ENCODE assay signal across 8 cellular contexts in genomic region chr1:109089242-109090015, GRCh38. TPM values are rescaled to one million over a fixed set of nuclear protein-coding genes. Genes with fewer than 3 reads are reported as not detected.
A peak's percentile ranks its signal among the peaks of the same experiment; 100 is the strongest.
DNase-seq lines count a peak whose midpoint lies in the region; TF ChIP-seq lines count a peak whose summit lies in the region.

No MANE protein-coding gene starts in this region.

- TF ChIP-seq CTCF in mammary epithelial cell (conservative IDR thresholded peaks at IDR 0.05 in 1 of 2, IDR thresholded peaks at IDR 0.05 in 1 of 2; ENCODE audit: extremely low read depth in 1 of 2, insufficient read depth in 1 of 2, low read depth in 1 of 2, low read length in 2 of 2) (peak; percentile 67 to 73), smooth muscle cell (IDR thresholded peaks at IDR 0.05; ENCODE audit: borderline replicate concordance, insufficient read depth, poor library complexity, severe bottlenecking) (peak; percentile 39)

- H3K9ac ChIP-seq in mammary epithelial cell (ENCODE audit: insufficient read depth, low read length) (no peak overlapping the region), smooth muscle cell (ENCODE audit: low read depth) (no peak overlapping the region)

- H4K20me1 ChIP-seq in mammary epithelial cell (ENCODE audit: insufficient read depth, low read length) (no peaks in the 10 kb centered on the region), smooth muscle cell (ENCODE audit: low read depth) (no peaks in the 10 kb centered on the region)

- 29% methylated on average over 24 of the region's 31 CpGs for WGBS in mammary epithelial cell (ENCODE audit: low coverage, missing lambda C conversion rate)
- 75% methylated on average over 31 of the region's 31 CpGs for WGBS in smooth muscle cell (ENCODE audit: low lambda C conversion rate)

- no peaks in the 10 kb centered on the region for H3K9me3 ChIP-seq in mammary epithelial cell (replicated peaks; ENCODE audit: insufficient read depth, low read length)
- no peaks in the 10 kb centered on the region for H3K9me3 ChIP-seq in smooth muscle cell (replicated peaks; ENCODE audit: low read depth)

- H3K27ac ChIP-seq in mammary epithelial cell (ENCODE audit: insufficient read depth, low read depth, low read length) = peak overlapping the region; percentile 49
- H3K27ac ChIP-seq in smooth muscle cell (ENCODE audit: low read depth) = peak overlapping the region; percentile 93

- dilution Hi-C loops in mammary epithelial cell (cut with HindIII; ENCODE audit: low sequenced_read_pairs) = loop anchor here (10.0 kb wide), 1 partner anchor 185 kb away; no protein-coding TSS in a partner anchor

- no peaks in the 10 kb centered on the region for H3K27me3 ChIP-seq in mammary epithelial cell (ENCODE audit: insufficient read depth, low read length)
- H3K27me3 ChIP-seq in smooth muscle cell (ENCODE audit: low read depth) = no peaks in the 10 kb centered on the region

- peak; percentile 80 for DNase-seq in DMS114 treated with DMSO at 0.1 percent for 48 hours (lab: John Stamatoyannopoulos, UW; ENCODE audit: unreplicated experiment)
- peak; percentile 81 for DNase-seq in HuH-7.5 (ENCODE audit: low spot score)
- peak; percentile 88 for DNase-seq in RPMI7951 (ENCODE audit: low read depth)
- peak; percentile 34 for DNase-seq in mammary epithelial cell
- peak; percentile 96 for DNase-seq in inferior parietal cortex (ENCODE audit: extremely low spot score)
- no peak for DNase-seq in smooth muscle cell (lab: John Stamatoyannopoulos, UW; ENCODE audit: unreplicated experiment)
- no peak for DNase-seq in KG1 (lab: John Stamatoyannopoulos, UW)
- DNase-seq in kidney glomerular epithelial cell (lab: John Stamatoyannopoulos, UW) = no peak

- H3K4me1 ChIP-seq in mammary epithelial cell (ENCODE audit: insufficient read depth, low read length) = peaks cover 10% of the 10 kb centered on the region
- H3K4me1 ChIP-seq in smooth muscle cell (ENCODE audit: low read depth) = peaks cover 13% of the 10 kb centered on the region

- no TSS peak for BruUV-seq in mammary epithelial cell (replicated peaks; lab: Mats Ljungman, UMichigan)

- H3K36me3 ChIP-seq in mammary epithelial cell (ENCODE audit: insufficient read depth, low read length) (peaks cover 2% of the 10 kb centered on the region), smooth muscle cell (ENCODE audit: low read depth) (peaks cover 3% of the 10 kb centered on the region)

- intact Hi-C loops in mammary epithelial cell (cut with micrococcal nuclease) = loop anchor here (1.0 to 2.0 kb wide), 4 partner anchors 11 to 103 kb away; partner anchors contain the start of gene TAF13

- H3K79me2 ChIP-seq in mammary epithelial cell (ENCODE audit: insufficient read depth, low read length) (peaks cover 29% of the 10 kb centered on the region), smooth muscle cell (ENCODE audit: low read depth) (peaks cover 34% of the 10 kb centered on the region)

- H2AFZ ChIP-seq in mammary epithelial cell (ENCODE audit: low read depth, low read length) (peak overlapping the region; percentile 94), smooth muscle cell (ENCODE audit: low read depth) (no peak overlapping the region)

- in situ Hi-C loops in mammary epithelial cell (cut with MboI; ENCODE audit: low sequenced_read_pairs in 2 of 2) = no loop called here

- CTCF ChIA-PET in mammary epithelial cell (lab: Charles Lee; ENCODE audit: low non-redundant PET) = interaction anchor here (0.5 to 0.7 kb wide), 4 partner anchors 20 to 416 kb away, joined by 3 to 9 read pairs (median 5); no protein-coding TSS in a partner anchor

- H3K4me2 ChIP-seq in mammary epithelial cell (ENCODE audit: insufficient read depth, low read depth, low read length) (peak overlapping the region; percentile 77), smooth muscle cell (peak overlapping the region; percentile 95)

- H3F3A ChIP-seq in smooth muscle cell (ENCODE audit: low read depth) = peaks cover 11% of the 10 kb centered on the region

- peak overlapping the region; percentile 27 to 77 (median 65) for H3K4me3 ChIP-seq in mammary epithelial cell (replicated peaks in 1 of 3; ENCODE audit: insufficient read depth in 1 of 3, low read depth in 2 of 3, low read length in 3 of 3)
- peak overlapping the region; percentile 91 for H3K4me3 ChIP-seq in smooth muscle cell

RNA-seq across cellular contexts. Expression of gene TMEM167B, which starts 1.1 kb away (rescaled TPM):
- 25.8 and 26.3 TPM in 2 replicates for total RNA-seq in RPMI7951 (2014; rRNA removed; shearing (Covaris generic))
- 10 to 100 TPM; 24.8 to 27.4 TPM for total RNA-seq in mammary epithelial cell
- polyA plus RNA-seq in mammary epithelial cell = 6.8 TPM
- polyA minus RNA-seq in mammary epithelial cell = 12.4 TPM
- total RNA-seq in smooth muscle cell = 31.6 and 45.8 TPM in 2 replicates
- 22.4 and 24.2 TPM in 2 replicates for polyA plus RNA-seq in smooth muscle cell

RNA-seq across cellular contexts. Expression of gene TAF13, which starts 13.6 kb away (rescaled TPM):
- total RNA-seq in RPMI7951 (2014; rRNA removed; shearing (Covaris generic)) = 55.9 and 80.2 TPM in 2 replicates
- 10 to 100 TPM; 67.8 to 80.4 TPM for total RNA-seq in mammary epithelial cell
- polyA plus RNA-seq in mammary epithelial cell = 21.9 TPM
- polyA minus RNA-seq in mammary epithelial cell = 51.7 TPM
- total RNA-seq in smooth muscle cell = 110 and 165 TPM in 2 replicates
- 30.1 and 30.3 TPM in 2 replicates for polyA plus RNA-seq in smooth muscle cell

RNA-seq across cellular contexts. Expression of gene ELAPOR1, which starts 24.5 kb away (rescaled TPM):
- 0.29 and 0.36 TPM in 2 replicates for total RNA-seq in RPMI7951 (2014; rRNA removed; shearing (Covaris generic))
- total RNA-seq in mammary epithelial cell (1 to 10 TPM in 1 of 2 donors, under 1 TPM in 1; 0.67 to 1.1 TPM), smooth muscle cell (3.5 and 4.8 TPM in 2 replicates)
- polyA plus RNA-seq in mammary epithelial cell (0.95 TPM), smooth muscle cell (2.6 and 3.5 TPM in 2 replicates)
- polyA minus RNA-seq in mammary epithelial cell = not detected

RNA-seq across cellular contexts. Expression of gene WDR47, which starts 47.5 kb away (rescaled TPM):
- total RNA-seq in RPMI7951 (2014; rRNA removed; shearing (Covaris generic)) = 18.7 and 24.3 TPM in 2 replicates
- total RNA-seq in mammary epithelial cell = 10 to 100 TPM; 24.3 to 45.5 TPM
- 13.9 TPM for polyA plus RNA-seq in mammary epithelial cell
- polyA minus RNA-seq in mammary epithelial cell = 10.2 TPM
- 14.9 and 16.0 TPM in 2 replicates for total RNA-seq in smooth muscle cell
- 5.8 and 8.5 TPM in 2 replicates for polyA plus RNA-seq in smooth muscle cell

Comparison
In these comparisons a context has a peak if more than half of its experiments do, and no peak if none do; other contexts are left out.
1. DNase-seq: peak in DMS114 treated with DMSO at 0.1 percent for 48 hours (single experiment), HuH-7.5 (single experiment), RPMI7951 (single experiment), mammary epithelial cell (single experiment) and inferior parietal cortex (single experiment); none in smooth muscle cell (single experiment), KG1 (single experiment) and kidney glomerular epithelial cell (single experiment).